ENCODE assay signal across 27 cellular contexts in the genomic region with DNA sequence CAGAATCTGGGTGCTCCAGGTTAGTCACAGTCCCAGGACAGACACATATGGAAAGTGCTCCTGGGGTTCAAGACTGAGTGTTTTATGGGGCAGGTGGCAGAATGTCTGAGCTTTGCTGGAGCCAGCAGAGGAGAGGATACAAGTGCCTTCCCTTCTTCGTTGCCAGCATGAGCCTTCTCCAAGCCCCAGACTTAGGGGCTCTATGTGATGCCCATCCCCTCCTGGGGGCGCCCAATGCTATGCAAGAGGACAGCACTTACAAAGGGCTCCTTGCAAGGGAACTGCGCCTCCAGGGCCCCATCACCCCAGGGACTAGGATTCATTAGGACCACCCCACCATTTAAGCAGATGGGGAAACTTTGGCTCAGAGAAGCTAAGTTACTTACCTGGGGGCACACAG.
"Had no signal": no experiment of that assay in that cellular context is flagged by ENCODE, and none has a peak within 500 bp of the region (broad histone marks: within the 10 kb centered on the region; RNA-seq: fewer than 3 reads in every experiment).

No MANE protein-coding gene starts in this region.

- H3K27ac ChIP-seq: ovary, parathyroid adenoma, psoas muscle, right lobe of liver, sigmoid colon, stomach, thoracic aorta, thyroid gland, tibial nerve, upper lobe of right lung, uterus had no signal

- H3K36me3 Mint-ChIP-seq: naive B cell; naive thymus-derived CD8-positive, alpha-beta T cell; natural killer cell treated with Interleukin-12 subunit alpha and Interleukin-12 subunit beta and Interleukin-15 and Interleukin-18, amount 100 ng/mL, for 72 hours; stimulated activated effector memory CD8-positive, alpha-beta T cell treated with anti-CD3 and anti-CD28 coated beads, Interleukin-12 subunit alpha, Interleukin-12 subunit beta, amount 100 ng/mL, for 72 hours; stimulated activated naive B cell treated with anti-CD40 and anti-IgM and Interleukin-4, amounts not matched to agents 10 μg/mL and 1 μg/mL and 100 μg/mL, for 72 hours had no signal

- H3K4me1 ChIP-seq: parathyroid adenoma, psoas muscle, right lobe of liver, upper lobe of right lung had no signal

- H3K4me3 Mint-ChIP-seq: naive B cell; naive thymus-derived CD8-positive, alpha-beta T cell; natural killer cell treated with Interleukin-12 subunit alpha and Interleukin-12 subunit beta and Interleukin-15 and Interleukin-18, amount 100 ng/mL, for 72 hours; stimulated activated effector memory CD8-positive, alpha-beta T cell treated with anti-CD3 and anti-CD28 coated beads, Interleukin-12 subunit alpha, Interleukin-12 subunit beta, amount 100 ng/mL, for 72 hours; stimulated activated naive B cell treated with anti-CD40 and anti-IgM and Interleukin-4, amounts not matched to agents 10 μg/mL and 1 μg/mL and 100 μg/mL, for 72 hours; stimulated activated naive CD8-positive, alpha-beta T cell treated with anti-CD3 and anti-CD28 coated beads, Interleukin-15, Interleukin-2, amounts not matched to agents 100 ng/mL and 50 ng/mL, for 24 hours had no signal

- H3K27ac Mint-ChIP-seq: naive B cell; naive thymus-derived CD8-positive, alpha-beta T cell; natural killer cell treated with Interleukin-12 subunit alpha and Interleukin-12 subunit beta and Interleukin-15 and Interleukin-18, amount 100 ng/mL, for 72 hours; progenitor cell of endocrine pancreas; stimulated activated effector memory CD8-positive, alpha-beta T cell treated with anti-CD3 and anti-CD28 coated beads, Interleukin-12 subunit alpha, Interleukin-12 subunit beta, amount 100 ng/mL, for 72 hours; stimulated activated naive B cell treated with anti-CD40 and anti-IgM and Interleukin-4, amounts not matched to agents 10 μg/mL and 1 μg/mL and 100 μg/mL, for 72 hours; stimulated activated naive CD8-positive, alpha-beta T cell treated with anti-CD3 and anti-CD28 coated beads, Interleukin-15, Interleukin-2, amounts not matched to agents 100 ng/mL and 50 ng/mL, for 24 hours had no signal

- H3K4me3 ChIP-seq: ovary, psoas muscle, right lobe of liver, sigmoid colon, stomach, thoracic aorta, thyroid gland, tibial nerve, upper lobe of right lung, uterus had no signal

- DNase-seq: naive B cell; naive thymus-derived CD8-positive, alpha-beta T cell; occipital lobe; ovary; posterior cingulate gyrus; psoas muscle; right cardiac atrium; right lobe of liver; sigmoid colon; small intestine; stimulated activated CD4-positive, alpha-beta T cell treated with anti-CD3 and anti-CD28 coated beads, Interleukin-12 subunit alpha, Interleukin-12 subunit beta, amount 100 ng/mL, for 4 hours; stimulated activated CD4-positive, alpha-beta T cell treated with anti-CD3 and anti-CD28 coated beads, Interleukin-1b, Interleukin-23, amount 100 ng/mL, for 48 hours; stimulated activated CD4-positive, alpha-beta T cell treated with anti-CD3 and anti-CD28 coated beads, Interleukin-4, amount 100 ng/mL, for 1 hour; stimulated activated naive B cell treated with anti-CD40 and anti-IgM and Interleukin-4, amounts not matched to agents 10 μg/mL and 1 μg/mL and 100 μg/mL, for 72 hours; stimulated activated naive CD4-positive, alpha-beta T cell treated with Interleukin-2 at 50 U/mL for 16 hours; stomach; thyroid gland; trophoblast cell; upper lobe of right lung; uterus had no signal

- H3K27me3 ChIP-seq: ovary, right lobe of liver, sigmoid colon, thyroid gland, uterus had no signal

- H3K9me3 ChIP-seq: ovary, psoas muscle, right lobe of liver, sigmoid colon, stomach, thoracic aorta, thyroid gland, tibial nerve, upper lobe of right lung, uterus had no signal

- H3K4me1 Mint-ChIP-seq: naive B cell; stimulated activated effector memory CD8-positive, alpha-beta T cell treated with anti-CD3 and anti-CD28 coated beads, Interleukin-12 subunit alpha, Interleukin-12 subunit beta, amount 100 ng/mL, for 72 hours had no signal

- H3K9me3 Mint-ChIP-seq: natural killer cell treated with Interleukin-12 subunit alpha and Interleukin-12 subunit beta and Interleukin-15 and Interleukin-18, amount 100 ng/mL, for 72 hours; stimulated activated effector memory CD8-positive, alpha-beta T cell treated with anti-CD3 and anti-CD28 coated beads, Interleukin-12 subunit alpha, Interleukin-12 subunit beta, amount 100 ng/mL, for 72 hours; stimulated activated naive CD8-positive, alpha-beta T cell treated with anti-CD3 and anti-CD28 coated beads, Interleukin-15, Interleukin-2, amounts not matched to agents 100 ng/mL and 50 ng/mL, for 24 hours had no signal

- ATAC-seq: naive thymus-derived CD8-positive, alpha-beta T cell; natural killer cell treated with Interleukin-12 subunit alpha and Interleukin-12 subunit beta and Interleukin-15 and Interleukin-18, amount 100 ng/mL, for 72 hours; psoas muscle; right cardiac atrium; right lobe of liver; stimulated activated effector memory CD8-positive, alpha-beta T cell treated with anti-CD3 and anti-CD28 coated beads, Interleukin-12 subunit alpha, Interleukin-12 subunit beta, amount 100 ng/mL, for 72 hours; stimulated activated naive B cell treated with anti-CD40 and anti-IgM and Interleukin-4, amounts not matched to agents 10 μg/mL and 1 μg/mL and 100 μg/mL, for 72 hours; upper lobe of right lung had no signal

- H3K36me3 ChIP-seq: ovary, right lobe of liver, sigmoid colon, stomach, thoracic aorta, thyroid gland, tibial nerve, upper lobe of right lung, uterus had no signal
